Comparison of ENCODE assay signal across 8 cellular contexts in genomic region chr3:100087203-100087602, GRCh38. TPM values are rescaled to one million over a fixed set of nuclear protein-coding genes. Genes with fewer than 3 reads are reported as not detected.
A peak's percentile ranks its signal among the peaks of the same experiment; 100 is the strongest.
DNase-seq lines count a peak whose midpoint lies in the region; ATAC-seq and TF ChIP-seq lines count a peak whose summit lies in the region.

No MANE protein-coding gene starts in this region.

- H3K4me1 ChIP-seq in transverse colon, result peaks cover 0 to 7% (median 2%) of the 10 kb centered on the region in 4 donors
- H3K4me1 ChIP-seq in effector memory CD4-positive, alpha-beta T cell (ENCODE audit: control insufficient read depth, insufficient read depth, low read length, poor library complexity, severe bottlenecking), result no peaks in the 10 kb centered on the region

- in situ Hi-C loops in transverse colon (cut with MboI; ENCODE audit: low pct_ligation_motif_present in 1 of 4, low pct_unique_long_range_greater_than_20kb in 1 of 4, low sequenced_read_pairs in 3 of 4), result no loop called here

- H3K36me3 ChIP-seq in transverse colon, result no peaks in the 10 kb centered on the region
- H3K36me3 ChIP-seq in effector memory CD4-positive, alpha-beta T cell (ENCODE audit: control insufficient read depth, insufficient read depth, low read length), result no peaks in the 10 kb centered on the region

- H3K27ac ChIP-seq in transverse colon, result peak overlapping the region; percentile 2 to 49 (median 16)
- H3K27ac ChIP-seq in effector memory CD4-positive, alpha-beta T cell (ENCODE audit: insufficient read depth, low read length, poor library complexity, severe bottlenecking), result no peak overlapping the region

- H3K4me3 ChIP-seq in choroid plexus epithelial cell (ENCODE audit: low read depth, low read length) (no peak overlapping the region), transverse colon (no peak overlapping the region)
- H3K4me3 ChIP-seq in effector memory CD4-positive, alpha-beta T cell (ENCODE audit: insufficient read depth, low read depth, low read length, poor library complexity, severe bottlenecking), result no peak overlapping the region

- no peak for TF ChIP-seq EP300 in transverse colon (IDR thresholded peaks at IDR 0.05; ENCODE audit: low read depth)

- peak; percentile 93 for ATAC-seq in GM19395 (IDR thresholded peaks at IDR 0.05; ENCODE audit: unreplicated experiment)
- peak; percentile 84 for ATAC-seq in HG03280 (IDR thresholded peaks at IDR 0.05; ENCODE audit: unreplicated experiment)

- TF ChIP-seq POLR2A in transverse colon (IDR thresholded peaks at IDR 0.05), result no peak

- H3K27me3 ChIP-seq in transverse colon, result no peaks in the 10 kb centered on the region
- H3K27me3 ChIP-seq in effector memory CD4-positive, alpha-beta T cell (replicated peaks; ENCODE audit: control insufficient read depth, insufficient read depth, low read length, poor library complexity, severe bottlenecking), result no peaks in the 10 kb centered on the region

- DNase-seq in A172 (ENCODE audit: low spot score), result peak; percentile 50
- peak; percentile 78 for DNase-seq in choroid plexus epithelial cell (ENCODE audit: low read depth)
- no peak for DNase-seq in transverse colon
- DNase-seq in NCI-H69 (lab: John Stamatoyannopoulos, UW), result no peak
- no peak for DNase-seq in NCI-H526 treated with DMSO at 0.1 percent for 48 hours (lab: John Stamatoyannopoulos, UW)
- no peak for DNase-seq in effector memory CD4-positive, alpha-beta T cell

- TF ChIP-seq CTCF in choroid plexus epithelial cell (conservative IDR thresholded peaks at IDR 0.05; ENCODE audit: low read depth, low read length) (no peak), transverse colon (IDR thresholded peaks at IDR 0.05) (no peak)

- H3K9me3 ChIP-seq in transverse colon, result no peaks in the 10 kb centered on the region
- H3K9me3 ChIP-seq in effector memory CD4-positive, alpha-beta T cell (ENCODE audit: control insufficient read depth, low read length), result no peaks in the 10 kb centered on the region

- intact Hi-C loops in transverse colon (cut with DNase I; ENCODE audit: low total_unique reads), result no loop called here

RNA-seq across cellular contexts. Expression of gene FILIP1L, which starts 27.1 kb away (rescaled TPM):
- 29.0 and 48.1 TPM in 2 replicates for total RNA-seq in A172 (2014; rRNA removed; shearing (Covaris generic))
- 10 to 100 TPM; 12.3 to 38.2 (median 26.9) TPM for total RNA-seq in transverse colon

Comparison
In these comparisons a context has a peak if more than half of its experiments do, and no peak if none do; other contexts are left out.
1. DNase-seq: peak in A172 (single experiment) and choroid plexus epithelial cell (single experiment); none in transverse colon (single experiment), NCI-H69 (single experiment), NCI-H526 treated with DMSO at 0.1 percent for 48 hours (single experiment) and effector memory CD4-positive, alpha-beta T cell (0 of 3).